Comparison of ENCODE assay signal across 11 cellular contexts in genomic region chr14:77111021-77111420, GRCh38. TPM values are rescaled to one million over a fixed set of nuclear protein-coding genes. Genes with fewer than 3 reads are reported as not detected.
DNase-seq lines count a peak whose midpoint lies in the region; ATAC-seq and TF ChIP-seq lines count a peak whose summit lies in the region.
"Had no signal": no experiment of that assay in that cellular context is flagged by ENCODE, and none has a peak within 500 bp of the region (broad histone marks: within the 10 kb centered on the region; RNA-seq: fewer than 3 reads in every experiment).

No MANE protein-coding gene starts in this region.

- no peak overlapping the region for H2AFZ ChIP-seq in parathyroid adenoma

- H3K4me3 ChIP-seq in right cardiac atrium (ENCODE audit: low read length): no peak overlapping the region
- no peak overlapping the region for H3K4me3 ChIP-seq in parathyroid adenoma (ENCODE audit: low read depth, low read length)
- H3K4me3 ChIP-seq: A549 had no signal

- no peaks in the 10 kb centered on the region for H3K9me3 Mint-ChIP-seq in activated CD8-positive, alpha-beta T cell treated with anti-CD3 and anti-CD28 coated beads, Interleukin-2, amount 10 ng/mL, durations not matched to agents 7 days and 5 days (ENCODE audit: insufficient read depth)

- no peaks in the 10 kb centered on the region for H3K27me3 Mint-ChIP-seq in activated CD8-positive, alpha-beta T cell treated with anti-CD3 and anti-CD28 coated beads, Interleukin-2, amount 10 ng/mL, durations not matched to agents 7 days and 5 days (ENCODE audit: low read depth)

- no peak overlapping the region for H3K9ac ChIP-seq in parathyroid adenoma

- peaks cover 21% of the 10 kb centered on the region for H3K79me2 ChIP-seq in parathyroid adenoma

- H3K27ac ChIP-seq in right cardiac atrium (ENCODE audit: low read length) (peak overlapping the region; percentile 96), parathyroid adenoma (peak overlapping the region; percentile 82)
- H3K27ac ChIP-seq: A549 had no signal

- no peaks in the 10 kb centered on the region for H3K9me3 ChIP-seq in right cardiac atrium (ENCODE audit: control insufficient read depth, low read length)
- H3K9me3 ChIP-seq in parathyroid adenoma (ENCODE audit: control insufficient read depth, low read length): no peaks in the 10 kb centered on the region
- H3K9me3 ChIP-seq: A549 had no signal

- intact Hi-C loops in Right ventricle myocardium inferior (cut with DNase I) (no loop called here), cardiac septum (cut with DNase I) (no loop called here), right cardiac atrium (cut with DNase I) (no loop called here)

- H3K36me3 Mint-ChIP-seq in activated CD8-positive, alpha-beta T cell treated with anti-CD3 and anti-CD28 coated beads, Interleukin-2, amount 10 ng/mL, durations not matched to agents 7 days and 5 days (ENCODE audit: low read depth): peaks cover 11% of the 10 kb centered on the region

- H3K4me1 Mint-ChIP-seq in activated CD8-positive, alpha-beta T cell treated with anti-CD3 and anti-CD28 coated beads, Interleukin-2, amount 10 ng/mL, durations not matched to agents 7 days and 5 days (ENCODE audit: low read depth): no peaks in the 10 kb centered on the region

- no peak overlapping the region for H3K27ac Mint-ChIP-seq in activated CD8-positive, alpha-beta T cell treated with anti-CD3 and anti-CD28 coated beads, Interleukin-2, amount 10 ng/mL, durations not matched to agents 7 days and 5 days

- H3K27me3 ChIP-seq in right cardiac atrium (ENCODE audit: control insufficient read depth, insufficient read depth) (no peaks in the 10 kb centered on the region), parathyroid adenoma (ENCODE audit: control insufficient read depth, insufficient read depth, low read length) (no peaks in the 10 kb centered on the region)

- WGBS in right cardiac atrium: 27% methylated on average over 5 of the region's 5 CpGs

- ATAC-seq in Right ventricle myocardium inferior (peak; percentile 46), right cardiac atrium (peak; percentile 59 to 61)
- no peak for ATAC-seq in activated CD8-positive, alpha-beta T cell treated with anti-CD3 and anti-CD28 coated beads, Interleukin-2, amount 10 ng/mL, durations not matched to agents 7 days and 5 days
- ATAC-seq: A549 had no signal

- no peaks in the 10 kb centered on the region for H3K36me3 ChIP-seq in parathyroid adenoma (ENCODE audit: control insufficient read depth, insufficient read depth, low read length)

- H3K4me2 ChIP-seq in parathyroid adenoma (ENCODE audit: low read length): no peak overlapping the region
- H3K4me2 ChIP-seq: A549 had no signal

- CTCF ChIA-PET in activated CD8-positive, alpha-beta T cell treated with anti-CD3 and anti-CD28 coated beads, Interleukin-2, amount 10 ng/mL, durations not matched to agents 7 days and 5 days (lab: Charles Lee): interaction anchor here (2.7 to 2.9 kb wide), 2 partner anchors 13 to 40 kb away, joined by 7 to 15 read pairs; no protein-coding TSS in a partner anchor

- TF ChIP-seq CTCF in parathyroid adenoma (IDR thresholded peaks at IDR 0.05): no peak

- POLR2A ChIA-PET in activated CD8-positive, alpha-beta T cell treated with anti-CD3 and anti-CD28 coated beads, Interleukin-2, amount 10 ng/mL, durations not matched to agents 7 days and 5 days (lab: Charles Lee): no interaction called here

- DNase-seq in Right ventricle myocardium inferior (ENCODE audit: missing footprints) (no peak), cardiac septum (ENCODE audit: low spot score) (no peak), right cardiac atrium (no peak), NCI-H146 (lab: John Stamatoyannopoulos, UW) (no peak), NCI-H146 treated with DMSO at 0.1 percent for 48 hours (lab: John Stamatoyannopoulos, UW; ENCODE audit: unreplicated experiment) (no peak)
- no peak for DNase-seq in activated CD8-positive, alpha-beta T cell treated with anti-CD3 and anti-CD28 coated beads, Interleukin-2, amount 10 ng/mL, durations not matched to agents 7 days and 5 days
- DNase-seq in activated T-cell treated with anti-CD3 and anti-CD28 coated beads, Interleukin-2, amount 50 U/mL, for 1 hour: no peak
- DNase-seq: stimulated activated naive CD4-positive, alpha-beta T cell; T-helper 9 cell had no signal

- H3K4me1 ChIP-seq in right cardiac atrium (ENCODE audit: control insufficient read depth, insufficient read depth, low read length): peaks cover 3% of the 10 kb centered on the region
- peaks cover 21% of the 10 kb centered on the region for H3K4me1 ChIP-seq in parathyroid adenoma
- H3K4me1 ChIP-seq: A549 had no signal

- H3K4me3 Mint-ChIP-seq in activated CD8-positive, alpha-beta T cell treated with anti-CD3 and anti-CD28 coated beads, Interleukin-2, amount 10 ng/mL, durations not matched to agents 7 days and 5 days: no peak overlapping the region

RNA-seq across cellular contexts. Expression of gene CIPC, which starts 13.0 kb away (rescaled TPM):
- total RNA-seq in Right ventricle myocardium inferior (72.7 TPM), cardiac septum (45.9 TPM), right cardiac atrium (10 to 100 TPM; 54.3 to 73.1 (median 65.9) TPM)
- 28.1 TPM for polyA plus RNA-seq in right cardiac atrium
- 10 to 100 TPM; 11.4 to 11.7 TPM for total RNA-seq in activated CD8-positive, alpha-beta T cell treated with anti-CD3 and anti-CD28 coated beads, Interleukin-2, amount 10 ng/mL, durations not matched to agents 7 days and 5 days

RNA-seq across cellular contexts. Expression of gene ZDHHC22, which starts 30.6 kb away (rescaled TPM):
- not detected for total RNA-seq in Right ventricle myocardium inferior
- not detected for total RNA-seq in cardiac septum
- total RNA-seq in right cardiac atrium: not detected
- not detected for polyA plus RNA-seq in right cardiac atrium
- total RNA-seq in activated CD8-positive, alpha-beta T cell treated with anti-CD3 and anti-CD28 coated beads, Interleukin-2, amount 10 ng/mL, durations not matched to agents 7 days and 5 days: not detected
